8 cellular contexts compared by ENCODE assay signal in genomic region chr6:26538936-26539615, GRCh38. TPM values are rescaled to one million over a fixed set of nuclear protein-coding genes. Genes with fewer than 3 reads are reported as not detected.
A peak's percentile ranks its signal among the peaks of the same experiment; 100 is the strongest.
DNase-seq lines count a peak whose midpoint lies in the region; ATAC-seq, FAIRE-seq and TF ChIP-seq lines count a peak whose summit lies in the region.

No MANE protein-coding gene starts in this region.

- H3K36me3 ChIP-seq in lower lobe of right lung (peaks cover 12% of the 10 kb centered on the region), upper lobe of right lung (peaks cover 16% of the 10 kb centered on the region)

- intact Hi-C loops in lower lobe of right lung (cut with DNase I) (no loop called here), upper lobe of right lung (cut with DNase I) (no loop called here)

- no peaks in the 10 kb centered on the region for H3K9me3 Mint-ChIP-seq in activated naive CD4-positive, alpha-beta T cell treated with anti-CD3 and anti-CD28 coated beads, Interleukin-2, amount 50 U/mL, for 24 hours

- FAIRE-seq in D721Med (lab: Jason Lieb, UNC): no peak

- peaks cover 8% of the 10 kb centered on the region for H3K36me3 Mint-ChIP-seq in activated naive CD4-positive, alpha-beta T cell treated with anti-CD3 and anti-CD28 coated beads, Interleukin-2, amount 50 U/mL, for 24 hours

- H3K4me3 Mint-ChIP-seq in activated naive CD4-positive, alpha-beta T cell treated with anti-CD3 and anti-CD28 coated beads, Interleukin-2, amount 50 U/mL, for 24 hours: peak overlapping the region; percentile 95

- peak overlapping the region; percentile 86 for H3K4me3 ChIP-seq in lower lobe of right lung
- peak overlapping the region; percentile 81 for H3K4me3 ChIP-seq in upper lobe of right lung

- H3K4me1 Mint-ChIP-seq in activated naive CD4-positive, alpha-beta T cell treated with anti-CD3 and anti-CD28 coated beads, Interleukin-2, amount 50 U/mL, for 24 hours: peaks cover 54% of the 10 kb centered on the region

- no peaks in the 10 kb centered on the region for H3K27me3 Mint-ChIP-seq in activated naive CD4-positive, alpha-beta T cell treated with anti-CD3 and anti-CD28 coated beads, Interleukin-2, amount 50 U/mL, for 24 hours

- no peak for TF ChIP-seq CTCF in lower lobe of right lung (IDR thresholded peaks at IDR 0.05)
- no peak for TF ChIP-seq CTCF in upper lobe of right lung (IDR thresholded peaks at IDR 0.05)
- no peak for TF ChIP-seq CTCF in D721Med (IDR thresholded peaks at IDR 0.05; ENCODE audit: insufficient read depth, missing control alignments)

- H3K27ac ChIP-seq in lower lobe of right lung (peak overlapping the region; percentile 96), upper lobe of right lung (peak overlapping the region; percentile 92)

- H3K9me3 ChIP-seq in lower lobe of right lung: no peaks in the 10 kb centered on the region
- no peaks in the 10 kb centered on the region for H3K9me3 ChIP-seq in upper lobe of right lung

- H3K4me1 ChIP-seq in lower lobe of right lung (peaks cover 29% of the 10 kb centered on the region), upper lobe of right lung (peaks cover 26% of the 10 kb centered on the region)

- peak overlapping the region; percentile 100 for H3K27ac Mint-ChIP-seq in activated naive CD4-positive, alpha-beta T cell treated with anti-CD3 and anti-CD28 coated beads, Interleukin-2, amount 50 U/mL, for 24 hours

- no peaks in the 10 kb centered on the region for H3K27me3 ChIP-seq in lower lobe of right lung (ENCODE audit: low read depth)
- H3K27me3 ChIP-seq in upper lobe of right lung: no peaks in the 10 kb centered on the region

- DNase-seq in activated naive CD4-positive, alpha-beta T cell treated with anti-CD3 and anti-CD28 coated beads, Interleukin-2, amount 50 U/mL, for 16 hours: no peak
- peak; percentile 12 for DNase-seq in astrocyte of the hippocampus (ENCODE audit: low read depth, low spot score)
- DNase-seq in lower lobe of right lung: no peak
- no peak for DNase-seq in upper lobe of right lung
- no peak for DNase-seq in T-helper 9 cell
- no peak for DNase-seq in D721Med (ENCODE audit: insufficient read length, low spot score)

- ATAC-seq in lower lobe of right lung (no peak), upper lobe of right lung (no peak), GM21737 (IDR thresholded peaks at IDR 0.05; ENCODE audit: unreplicated experiment) (no peak)

RNA-seq across cellular contexts. Expression of gene HMGN4, which starts 0.9 kb away (rescaled TPM):
- total RNA-seq in lower lobe of right lung (42.9 TPM), upper lobe of right lung (45.8 TPM)

RNA-seq across cellular contexts. Expression of gene BTN1A1, which starts 39.0 kb away (rescaled TPM):
- not detected for total RNA-seq in lower lobe of right lung
- total RNA-seq in upper lobe of right lung: not detected

RNA-seq across cellular contexts. Expression of gene ABT1, which starts 57.7 kb away (rescaled TPM):
- total RNA-seq in lower lobe of right lung (13.5 TPM), upper lobe of right lung (14.4 TPM)
